2 cellular contexts compared by ENCODE assay signal in genomic region chr1:155326020-155326526, GRCh38.
TF ChIP-seq lines count a peak whose summit lies in the region.

No MANE protein-coding gene starts in this region.

TF ChIP-seq in SK-N-SH, 30 proteins besides CTCF, POLR2A, EP300 and RAD21:
- TF ChIP-seq YY1 (IDR thresholded peaks at IDR 0.05; ENCODE audit: low read depth), result no peak
- TF ChIP-seq SMC3 (IDR thresholded peaks at IDR 0.05; ENCODE audit: low read depth, low read length), result no peak
- TF ChIP-seq TEAD4 (IDR thresholded peaks at IDR 0.05; ENCODE audit: borderline replicate concordance, insufficient read depth), result no peak
- TF ChIP-seq RCOR1 (IDR thresholded peaks at IDR 0.05; ENCODE audit: low read length), result no peak
- TF ChIP-seq USF1 (IDR thresholded peaks at IDR 0.05; ENCODE audit: borderline replicate concordance, low read depth), result no peak

TF ChIP-seq in SK-N-SH treated with all-trans-retinoic acid at 6 μM for 48 hours, 23 proteins besides CTCF, POLR2A, EP300 and RAD21:
- TF ChIP-seq ESRRG (CRISPR knock-in tag; IDR thresholded peaks at IDR 0.05) (no peak), CSRNP3 (CRISPR knock-in tag; IDR thresholded peaks at IDR 0.05) (no peak), RARB (CRISPR knock-in tag; IDR thresholded peaks at IDR 0.05) (no peak), PPARA (CRISPR knock-in tag; IDR thresholded peaks at IDR 0.05; ENCODE audit: borderline replicate concordance) (no peak), BACH2 (CRISPR knock-in tag; IDR thresholded peaks at IDR 0.05; ENCODE audit: borderline replicate concordance) (no peak), OSR1 (CRISPR knock-in tag; IDR thresholded peaks at IDR 0.05) (no peak), CSDC2 (CRISPR knock-in tag; IDR thresholded peaks at IDR 0.05) (no peak), ZC3H10 (CRISPR knock-in tag; IDR thresholded peaks at IDR 0.05) (no peak), SNAI2 (CRISPR knock-in tag; IDR thresholded peaks at IDR 0.05) (no peak), TSHZ2 (CRISPR knock-in tag; IDR thresholded peaks at IDR 0.05) (no peak)
